Comparison of ENCODE assay signal across 17 cellular contexts in genomic region chr12:66514581-66514980, GRCh38.
DNase-seq lines count a peak whose midpoint lies in the region; ATAC-seq and TF ChIP-seq lines count a peak whose summit lies in the region.
"Had no signal": no experiment of that assay in that cellular context is flagged by ENCODE, and none has a peak within 500 bp of the region (broad histone marks: within the 10 kb centered on the region; RNA-seq: fewer than 3 reads in every experiment).

No MANE protein-coding gene starts in this region.

- no peak overlapping the region for H3K27ac ChIP-seq in PC-3 (ENCODE audit: low read length)
- no peak overlapping the region for H3K27ac ChIP-seq in effector memory CD4-positive, alpha-beta T cell (ENCODE audit: insufficient read depth, low read length, poor library complexity, severe bottlenecking)
- H3K27ac ChIP-seq: upper lobe of right lung had no signal

- H3K79me2 ChIP-seq in PC-3 (ENCODE audit: low read length), result no peaks in the 10 kb centered on the region

- H3K4me2 ChIP-seq in PC-3 (ENCODE audit: low read length), result no peak overlapping the region

- CTCF ChIA-PET in PC-3 (lab: Charles Lee), result no interaction called here

- TF ChIP-seq CTCF in PC-3 (conservative IDR thresholded peaks at IDR 0.05; ENCODE audit: low read depth, low read length), result no peak
- TF ChIP-seq CTCF in epithelial cell of esophagus (IDR thresholded peaks at IDR 0.05; ENCODE audit: insufficient read depth, low read depth, low read length, missing control alignments), result no peak
- TF ChIP-seq CTCF in omental fat pad (IDR thresholded peaks at IDR 0.05), result no peak

- no peaks in the 10 kb centered on the region for H3K9me2 ChIP-seq in PC-3 (replicated peaks; ENCODE audit: low read length)

- no peak overlapping the region for H3K4me3 ChIP-seq in PC-3 (ENCODE audit: low read length)
- no peak overlapping the region for H3K4me3 ChIP-seq in epithelial cell of esophagus (ENCODE audit: low read length)
- H3K4me3 ChIP-seq in effector memory CD4-positive, alpha-beta T cell (ENCODE audit: insufficient read depth, low read depth, low read length, poor library complexity, severe bottlenecking), result no peak overlapping the region
- H3K4me3 ChIP-seq: upper lobe of right lung had no signal

- no peaks in the 10 kb centered on the region for H3F3A ChIP-seq in PC-3 (ENCODE audit: low read length, unreplicated experiment)

- no peaks in the 10 kb centered on the region for H3K9me3 ChIP-seq in PC-3 (ENCODE audit: low read length)
- no peaks in the 10 kb centered on the region for H3K9me3 ChIP-seq in effector memory CD4-positive, alpha-beta T cell (ENCODE audit: control insufficient read depth, low read length)
- H3K9me3 ChIP-seq: upper lobe of right lung had no signal

- no peak overlapping the region for H2AFZ ChIP-seq in PC-3 (ENCODE audit: low read length)

- no peaks in the 10 kb centered on the region for H3K27me3 ChIP-seq in PC-3 (ENCODE audit: low read length)
- no peaks in the 10 kb centered on the region for H3K27me3 ChIP-seq in effector memory CD4-positive, alpha-beta T cell (replicated peaks; ENCODE audit: control insufficient read depth, insufficient read depth, low read length, poor library complexity, severe bottlenecking)
- H3K27me3 ChIP-seq: upper lobe of right lung had no signal

- ATAC-seq in PC-3 (peak; percentile 69), omental fat pad (ENCODE audit: low FRiP score) (peak; percentile 98), HG03139 (IDR thresholded peaks at IDR 0.05; ENCODE audit: unreplicated experiment) (no peak)
- ATAC-seq: SK-N-SH treated with all-trans-retinoic acid at 6 μM for 48 hours; stimulated activated naive B cell treated with anti-CD40 and anti-IgM and Interleukin-4, amounts not matched to agents 10 μg/mL and 1 μg/mL and 100 μg/mL, for 72 hours; upper lobe of right lung had no signal

- no TSS peak for BruUV-seq in PC-3 (replicated peaks; lab: Mats Ljungman, UMichigan)

- no peaks in the 10 kb centered on the region for H4K20me1 ChIP-seq in PC-3 (ENCODE audit: low read length)

- POLR2A ChIA-PET in PC-3 (lab: Charles Lee; ENCODE audit: unreplicated experiment), result no interaction called here

- no peak overlapping the region for H3K9ac ChIP-seq in PC-3 (ENCODE audit: low read length)

- H3K4me1 ChIP-seq in PC-3 (ENCODE audit: insufficient read depth, low read length), result no peaks in the 10 kb centered on the region
- H3K4me1 ChIP-seq in effector memory CD4-positive, alpha-beta T cell (ENCODE audit: control insufficient read depth, insufficient read depth, low read length, poor library complexity, severe bottlenecking), result no peaks in the 10 kb centered on the region
- H3K4me1 ChIP-seq: upper lobe of right lung had no signal

- DNase-seq in Daoy (ENCODE audit: low read depth) (peak; percentile 10), PC-3 (peak; percentile 10), epithelial cell of esophagus (ENCODE audit: low read depth) (peak; percentile 72), omental fat pad (ENCODE audit: low spot score) (no peak), ureter (ENCODE audit: low spot score) (no peak)
- DNase-seq in NK-92 treated with Interleukin-12 subunit alpha and Interleukin-12 subunit beta, amount 100 ng/mL, for 24 hours (lab: John Stamatoyannopoulos, UW), result no peak
- DNase-seq in effector memory CD4-positive, alpha-beta T cell, result no peak
- DNase-seq: activated CD4-positive, alpha-beta T cell treated with anti-CD3 and anti-CD28 coated beads, Interleukin-2, amount 50 U/mL, for 1 hour; activated T-cell treated with anti-CD3 and anti-CD28 coated beads, Interleukin-2, amount 50 U/mL, for 1 hour; NCI-H1930; NCI-H510A treated with DMSO at 0.1 percent for 48 hours; occipital lobe; OCI-M1; stimulated activated naive B cell treated with anti-CD40 and anti-IgM and Interleukin-4, amounts not matched to agents 10 μg/mL and 1 μg/mL and 100 μg/mL, for 72 hours; upper lobe of right lung had no signal

- intact Hi-C loops in PC-3 (cut with micrococcal nuclease), result no loop called here

- no peaks in the 10 kb centered on the region for H3K36me3 ChIP-seq in PC-3 (ENCODE audit: low read depth, low read length)
- H3K36me3 ChIP-seq in effector memory CD4-positive, alpha-beta T cell (ENCODE audit: control insufficient read depth, insufficient read depth, low read length), result no peaks in the 10 kb centered on the region
- H3K36me3 ChIP-seq: upper lobe of right lung had no signal

Comparison
In these comparisons a context has a peak if more than half of its experiments do, and no peak if none do; other contexts are left out.
1. DNase-seq: peak in Daoy (single experiment), PC-3 (single experiment) and epithelial cell of esophagus (single experiment); none in omental fat pad (single experiment), NK-92 treated with Interleukin-12 subunit alpha and Interleukin-12 subunit beta, amount 100 ng/mL, for 24 hours (single experiment), effector memory CD4-positive, alpha-beta T cell (0 of 3) and ureter (single experiment).